In the genomic region with DNA sequence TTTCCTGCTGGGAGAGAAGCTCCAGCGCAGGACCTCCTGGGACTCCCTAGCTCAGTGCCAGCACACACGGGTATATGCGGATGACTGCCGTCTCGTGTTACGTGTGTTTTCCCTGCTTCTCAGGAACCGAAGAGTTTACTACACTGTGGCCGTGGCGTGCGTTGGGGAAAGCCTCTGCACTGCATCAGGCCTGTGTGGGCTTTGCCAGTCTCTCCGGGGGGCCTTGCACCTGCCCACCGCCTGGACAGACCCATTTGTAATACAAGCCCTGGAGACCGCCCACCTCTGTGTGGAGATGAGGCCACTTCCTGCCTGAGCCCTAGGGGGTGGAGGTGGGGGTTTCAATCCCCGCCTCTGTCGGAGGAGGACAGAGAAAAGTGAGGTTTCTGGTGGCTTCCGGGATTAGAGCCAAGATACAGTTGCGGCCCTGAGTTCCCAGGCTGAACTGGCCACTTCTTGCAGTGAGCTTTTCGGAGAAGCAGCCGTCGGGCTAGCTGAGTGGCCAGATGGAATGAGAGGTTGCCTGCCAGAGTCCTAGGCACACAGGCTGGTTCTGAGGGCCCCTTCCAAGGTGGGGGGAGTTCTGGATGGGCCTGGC, we compare ENCODE assay signal across 2 cellular contexts.
TF ChIP-seq lines count a peak whose summit lies in the region.

No MANE protein-coding gene starts in this region.

TF ChIP-seq in IMR-90, 13 proteins besides CTCF, POLR2A, EP300 and RAD21:
- TF ChIP-seq MXI1 (IDR thresholded peaks at IDR 0.05; ENCODE audit: borderline replicate concordance, low read depth, low read length): no peak
- no peak for TF ChIP-seq RCOR1 (IDR thresholded peaks at IDR 0.05; ENCODE audit: insufficient replicate concordance, low read length)
- TF ChIP-seq NFE2L2 (IDR thresholded peaks at IDR 0.05; ENCODE audit: low read depth, low read length): no peak
- no peak for TF ChIP-seq MAFK (IDR thresholded peaks at IDR 0.05; ENCODE audit: low read depth, low read length)
- no peak for TF ChIP-seq CHD1 (IDR thresholded peaks at IDR 0.05; ENCODE audit: low read depth, low read length)
- TF ChIP-seq BHLHE40 (IDR thresholded peaks at IDR 0.05; ENCODE audit: low read depth, low read length): no peak
- no peak for TF ChIP-seq SMC3 (IDR thresholded peaks at IDR 0.05; ENCODE audit: low read depth, low read length)
- no peak for TF ChIP-seq FOS (IDR thresholded peaks at IDR 0.05; ENCODE audit: low read depth, low read length)
- no peak for TF ChIP-seq MAZ (IDR thresholded peaks at IDR 0.05; ENCODE audit: borderline replicate concordance, low read depth, low read length)
- no peak for TF ChIP-seq CEBPB (IDR thresholded peaks at IDR 0.05; ENCODE audit: low read depth, low read length)
- TF ChIP-seq, protein P1, sequence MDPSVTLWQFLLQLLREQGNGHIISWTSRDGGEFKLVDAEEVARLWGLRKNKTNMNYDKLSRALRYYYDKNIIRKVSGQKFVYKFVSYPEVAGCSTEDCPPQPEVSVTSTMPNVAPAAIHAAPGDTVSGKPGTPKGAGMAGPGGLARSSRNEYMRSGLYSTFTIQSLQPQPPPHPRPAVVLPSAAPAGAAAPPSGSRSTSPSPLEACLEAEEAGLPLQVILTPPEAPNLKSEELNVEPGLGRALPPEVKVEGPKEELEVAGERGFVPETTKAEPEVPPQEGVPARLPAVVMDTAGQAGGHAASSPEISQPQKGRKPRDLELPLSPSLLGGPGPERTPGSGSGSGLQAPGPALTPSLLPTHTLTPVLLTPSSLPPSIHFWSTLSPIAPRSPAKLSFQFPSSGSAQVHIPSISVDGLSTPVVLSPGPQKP (IDR thresholded peaks at IDR 0.05; ENCODE audit: borderline replicate concordance, low read depth, low read length): no peak
- TF ChIP-seq RFX5 (IDR thresholded peaks at IDR 0.05; ENCODE audit: low read depth, low read length): no peak
- TF ChIP-seq, protein P2, sequence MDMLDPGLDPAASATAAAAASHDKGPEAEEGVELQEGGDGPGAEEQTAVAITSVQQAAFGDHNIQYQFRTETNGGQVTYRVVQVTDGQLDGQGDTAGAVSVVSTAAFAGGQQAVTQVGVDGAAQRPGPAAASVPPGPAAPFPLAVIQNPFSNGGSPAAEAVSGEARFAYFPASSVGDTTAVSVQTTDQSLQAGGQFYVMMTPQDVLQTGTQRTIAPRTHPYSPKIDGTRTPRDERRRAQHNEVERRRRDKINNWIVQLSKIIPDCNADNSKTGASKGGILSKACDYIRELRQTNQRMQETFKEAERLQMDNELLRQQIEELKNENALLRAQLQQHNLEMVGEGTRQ (IDR thresholded peaks at IDR 0.05; ENCODE audit: low read depth, low read length): no peak

TF ChIP-seq in SK-N-SH, 30 proteins besides CTCF, POLR2A, EP300 and RAD21:
- no peak for TF ChIP-seq EZH2phosphoT487 (IDR thresholded peaks at IDR 0.05; ENCODE audit: borderline replicate concordance, low read depth)
TF ChIP-seq in SK-N-SH: peak in this region for 0.
